13 cellular contexts compared by ENCODE assay signal in genomic region chr3:16485024-16485992, GRCh38. TPM values are rescaled to one million over a fixed set of nuclear protein-coding genes. Genes with fewer than 3 reads are reported as not detected.
A peak's percentile ranks its signal among the peaks of the same experiment; 100 is the strongest.
DNase-seq lines count a peak whose midpoint lies in the region; ATAC-seq, FAIRE-seq and TF ChIP-seq lines count a peak whose summit lies in the region.
"Had no signal": no experiment of that assay in that cellular context is flagged by ENCODE, and none has a peak within 500 bp of the region (broad histone marks: within the 10 kb centered on the region; RNA-seq: fewer than 3 reads in every experiment).

No MANE protein-coding gene starts in this region.

- POLR2A ChIA-PET in CD4-positive, alpha-beta memory T cell (lab: Charles Lee; ENCODE audit: partially characterized antibody), result interaction anchor here (1.4 kb wide), 1 partner anchor 199 kb away, joined by 4 read pairs; no protein-coding TSS in a partner anchor
- POLR2A ChIA-PET in endothelial cell of umbilical vein (lab: Charles Lee), result no interaction called here

- CTCF ChIA-PET in CD4-positive, alpha-beta memory T cell (lab: Charles Lee; ENCODE audit: partially characterized antibody), result interaction anchor here (1.1 to 1.2 kb wide), 2 partner anchors 27 kb away, joined by 3 to 4 read pairs; no protein-coding TSS in a partner anchor
- CTCF ChIA-PET in endothelial cell of umbilical vein (lab: Charles Lee), result interaction anchor here (0.9 to 3.6 kb wide), 5 partner anchors 9 to 195 kb away, joined by 3 to 14 read pairs (median 7); partner anchors contain the start of gene RFTN1

- peaks cover 6% of the 10 kb centered on the region for H3K36me3 ChIP-seq in CD4-positive, alpha-beta memory T cell (ENCODE audit: insufficient read depth, low read length)
- H3K36me3 ChIP-seq in endothelial cell of umbilical vein (ENCODE audit: control insufficient read depth in 2 of 2, extremely low read depth in 1 of 2, insufficient read depth in 2 of 2, low read length in 2 of 2) (peaks cover 0 to 3% of the 10 kb centered on the region in 2 experiments), osteoblast (ENCODE audit: insufficient read depth, low read length) (peaks cover 10% of the 10 kb centered on the region), GM23338 (ENCODE audit: insufficient read depth) (no peaks in the 10 kb centered on the region)

- FAIRE-seq in endothelial cell of umbilical vein (lab: Jason Lieb, UNC), result peak; percentile 66

- no peak overlapping the region for H3K27ac ChIP-seq in CD4-positive, alpha-beta memory T cell (ENCODE audit: low read depth, low read length)
- H3K27ac ChIP-seq in endothelial cell of umbilical vein (ENCODE audit: insufficient read depth, low read depth, low read length), result peak overlapping the region; percentile 87
- H3K27ac ChIP-seq in osteoblast (ENCODE audit: low read depth, low read length), result peak overlapping the region; percentile 93
- no peak overlapping the region for H3K27ac ChIP-seq in GM23338 (ENCODE audit: low read depth)
- H3K27ac ChIP-seq: KMS-11 had no signal

- H3K9me3 Mint-ChIP-seq in CD4-positive, alpha-beta memory T cell, result no peaks in the 10 kb centered on the region
- H3K9me3 Mint-ChIP-seq in GM23338, result no peaks in the 10 kb centered on the region
- H3K9me3 Mint-ChIP-seq: memory B cell had no signal

- H3K4me2 ChIP-seq in endothelial cell of umbilical vein (ENCODE audit: insufficient read depth, low read length) (peak overlapping the region; percentile 47), osteoblast (ENCODE audit: insufficient read depth, low read length) (peak overlapping the region; percentile 43), GM23338 (no peak overlapping the region)
- H3K4me2 ChIP-seq: KMS-11 had no signal

- dilution Hi-C loops in endothelial cell of umbilical vein (cut with MboI; ENCODE audit: extremely low pct_ligation_motif_present, low sequenced_read_pairs), result no loop called here

- no peak for TF ChIP-seq POLR2A in endothelial cell of umbilical vein (IDR thresholded peaks at IDR 0.05; ENCODE audit: low read depth, low read length)

- no peak overlapping the region for H2AFZ ChIP-seq in endothelial cell of umbilical vein (ENCODE audit: low read depth, low read length)
- H2AFZ ChIP-seq in osteoblast (ENCODE audit: low read length), result no peak overlapping the region
- H2AFZ ChIP-seq in GM23338, result no peak overlapping the region

- H3K4me3 ChIP-seq in CD4-positive, alpha-beta memory T cell (ENCODE audit: low read length in 2 of 2), result no peak overlapping the region
- no peak overlapping the region for H3K4me3 ChIP-seq in endothelial cell of umbilical vein (replicated peaks in 1 of 3; ENCODE audit: insufficient read depth in 1 of 3, low read depth in 1 of 3, low read length in 3 of 3)
- no peak overlapping the region for H3K4me3 ChIP-seq in osteoblast (ENCODE audit: insufficient read depth, low read length)
- no peak overlapping the region for H3K4me3 ChIP-seq in GM23338

- H3K4me1 ChIP-seq in CD4-positive, alpha-beta memory T cell (ENCODE audit: insufficient read depth, low read length), result peaks cover 42% of the 10 kb centered on the region
- H3K4me1 ChIP-seq in endothelial cell of umbilical vein (ENCODE audit: control insufficient read depth, extremely low read depth, insufficient read depth, low read length) (peaks cover 54% of the 10 kb centered on the region), osteoblast (ENCODE audit: insufficient read depth, low read length) (peaks cover 46% of the 10 kb centered on the region), GM23338 (ENCODE audit: insufficient read depth) (peaks cover 32% of the 10 kb centered on the region)

- no TSS peak for BruUV-seq in endothelial cell of umbilical vein (replicated peaks; lab: Mats Ljungman, UMichigan)

- no peak for ATAC-seq in GM23338
- ATAC-seq: Right ventricle myocardium inferior had no signal

- H3K9ac ChIP-seq in endothelial cell of umbilical vein (replicated peaks; ENCODE audit: extremely low read depth, insufficient read depth, low read length), result peak overlapping the region; percentile 58
- H3K9ac ChIP-seq: KMS-11 had no signal

- no peaks in the 10 kb centered on the region for H3K9me3 ChIP-seq in CD4-positive, alpha-beta memory T cell (ENCODE audit: control insufficient read depth in 1 of 2, low read length in 2 of 2)
- H3K9me3 ChIP-seq in endothelial cell of umbilical vein (replicated peaks; ENCODE audit: control insufficient read depth, insufficient read depth, low read length) (no peaks in the 10 kb centered on the region), osteoblast (ENCODE audit: low read depth, low read length) (no peaks in the 10 kb centered on the region)

- intact Hi-C loops in CD4-positive, alpha-beta memory T cell (cut with micrococcal nuclease), result no loop called here
- intact Hi-C loops in endothelial cell of umbilical vein (cut with micrococcal nuclease), result no loop called here

- no peaks in the 10 kb centered on the region for H3K27me3 Mint-ChIP-seq in CD4-positive, alpha-beta memory T cell
- H3K27me3 Mint-ChIP-seq in GM23338 (ENCODE audit: insufficient read depth, low read depth, poor library complexity), result peaks cover 10% of the 10 kb centered on the region

- peak overlapping the region; percentile 9 to 91 (median 38) for H3K27ac Mint-ChIP-seq in CD4-positive, alpha-beta memory T cell
- H3K27ac Mint-ChIP-seq in GM23338, result no peak overlapping the region

- H3F3A ChIP-seq in GM23338 (replicated peaks; ENCODE audit: low read depth), result no peaks in the 10 kb centered on the region

- H3K79me2 ChIP-seq in endothelial cell of umbilical vein (ENCODE audit: control insufficient read depth, insufficient read depth, low read length) (peaks cover 13% of the 10 kb centered on the region), osteoblast (ENCODE audit: insufficient read depth, low read length) (peaks cover 40% of the 10 kb centered on the region), GM23338 (replicated peaks; ENCODE audit: insufficient read depth) (no peaks in the 10 kb centered on the region)

- peaks cover 51 to 70% (median 60%) of the 10 kb centered on the region in 4 donors for H3K4me1 Mint-ChIP-seq in CD4-positive, alpha-beta memory T cell
- H3K4me1 Mint-ChIP-seq in GM23338, result peaks cover 40% of the 10 kb centered on the region

- H3K27me3 ChIP-seq in CD4-positive, alpha-beta memory T cell (ENCODE audit: insufficient read depth, low read length), result no peaks in the 10 kb centered on the region
- H3K27me3 ChIP-seq in endothelial cell of umbilical vein (ENCODE audit: control insufficient read depth in 2 of 2, insufficient read depth in 2 of 2, low read length in 2 of 2) (no peaks in the 10 kb centered on the region), osteoblast (ENCODE audit: insufficient read depth, low read length) (no peaks in the 10 kb centered on the region), GM23338 (ENCODE audit: insufficient read depth) (no peaks in the 10 kb centered on the region)

- TF ChIP-seq CTCF in endothelial cell of umbilical vein (IDR thresholded peaks at IDR 0.05; ENCODE audit: extremely low read depth in 1 of 2, insufficient read depth in 1 of 2, low read depth in 1 of 2, low read length in 2 of 2) (no peak), osteoblast (IDR thresholded peaks at IDR 0.05; ENCODE audit: extremely low read depth, low read depth, low read length) (no peak), GM23338 (conservative IDR thresholded peaks at IDR 0.05; ENCODE audit: low read depth in 2 of 2) (no peak)

- peaks cover 31 to 50% of the 10 kb centered on the region in 2 donors for H3K36me3 Mint-ChIP-seq in CD4-positive, alpha-beta memory T cell
- H3K36me3 Mint-ChIP-seq in GM23338 (ENCODE audit: low read depth), result no peaks in the 10 kb centered on the region

- no peak overlapping the region for H3K4me3 Mint-ChIP-seq in CD4-positive, alpha-beta memory T cell
- no peak overlapping the region for H3K4me3 Mint-ChIP-seq in GM23338
- H3K4me3 Mint-ChIP-seq: memory B cell had no signal

- no peak for DNase-seq in CD4-positive, alpha-beta memory T cell
- peak; percentile 15 for DNase-seq in M059J (ENCODE audit: low read depth)
- peak; percentile 54 for DNase-seq in endothelial cell of umbilical vein (ENCODE audit: low read depth, low spot score)
- DNase-seq in osteoblast (ENCODE audit: insufficient read length, low spot score, missing footprints), result no peak
- no peak for DNase-seq in pons (ENCODE audit: low spot score)
- DNase-seq in GM23338 (ENCODE audit: low spot score), result no peak
- no peak for DNase-seq in activated naive CD4-positive, alpha-beta T cell treated with Interleukin-2 at 50 U/mL for 16 hours
- DNase-seq: NCI-H1694; NCI-H748 treated with DMSO at 0.1 percent for 48 hours; stimulated activated CD4-positive, alpha-beta T cell treated with anti-CD3 and anti-CD28 coated beads, Interleukin-4, amount 100 ng/mL, for 1 hour had no signal

- peaks cover 17% of the 10 kb centered on the region; the same call in 1 of the 2 replicates for H3K9me2 ChIP-seq in GM23338 (ENCODE audit: insufficient read depth)

- no peaks in the 10 kb centered on the region for H4K20me1 ChIP-seq in endothelial cell of umbilical vein (replicated peaks; ENCODE audit: control insufficient read depth, extremely low read depth, insufficient read depth, low read length)
- H4K20me1 ChIP-seq in osteoblast (ENCODE audit: insufficient read depth, low read length), result peaks cover 4% of the 10 kb centered on the region
- no peaks in the 10 kb centered on the region for H4K20me1 ChIP-seq in GM23338 (replicated peaks; ENCODE audit: insufficient read depth)

- no peaks in the 10 kb centered on the region for H3K9me1 ChIP-seq in endothelial cell of umbilical vein (replicated peaks; ENCODE audit: control insufficient read depth, extremely low read depth, insufficient read depth, low read length)

TF ChIP-seq in endothelial cell of umbilical vein, 7 proteins besides CTCF, POLR2A, EP300 and RAD21 (continues in another document):
- peak; percentile 51 for TF ChIP-seq FOS (IDR thresholded peaks at IDR 0.05; ENCODE audit: borderline replicate concordance, insufficient read depth, low read length)

RNA-seq across cellular contexts. Expression of gene RFTN1, which starts 28.2 kb away (rescaled TPM):
- 10 to 100 TPM; 47.1 to 59.7 TPM for total RNA-seq in CD4-positive, alpha-beta memory T cell
- 10 to 100 TPM; 38.3 to 57.0 TPM for polyA plus RNA-seq in CD4-positive, alpha-beta memory T cell
- total RNA-seq in M059J (2014; rRNA removed; shearing (Covaris generic)), result 26.4 and 39.3 TPM in 2 replicates
- total RNA-seq in endothelial cell of umbilical vein, result 43.3 and 45.1 TPM in 2 replicates
- 40.2 and 40.3 TPM in 2 replicates for polyA plus RNA-seq in endothelial cell of umbilical vein
- polyA plus RNA-seq in endothelial cell of umbilical vein (2011; cell fraction: cytosol; rRNA removed), result 43.9 and 50.2 TPM in 2 replicates
- polyA plus RNA-seq in endothelial cell of umbilical vein (2011; cell fraction: nucleus; rRNA removed), result 34.8 and 38.6 TPM in 2 replicates
- 32.9 and 37.2 TPM in 2 replicates for polyA plus RNA-seq in endothelial cell of umbilical vein (2012)
- polyA minus RNA-seq in endothelial cell of umbilical vein, result 41.8 and 43.3 TPM in 2 replicates
- not detected for polyA minus RNA-seq in endothelial cell of umbilical vein (2011; cell fraction: cytosol; rRNA and poly(A)+ RNA removed)
- 48.8 and 59.0 TPM in 2 replicates for polyA minus RNA-seq in endothelial cell of umbilical vein (2011; cell fraction: nucleus; rRNA and poly(A)+ RNA removed)
- 94.6 and 99.2 TPM in 2 replicates for total RNA-seq in osteoblast
- 6.8 and 7.2 TPM in 2 replicates for total RNA-seq in GM23338 (2014; rRNA removed; shearing (Covaris generic))
- 3.3 and 4.6 TPM in 2 replicates for polyA plus RNA-seq in GM23338 (2016; fragmentation: Nextera tagmentation; extraction: Ambion mirVana)

Comparison
In these comparisons a context has a peak if more than half of its experiments do, and no peak if none do; other contexts are left out.
1. DNase-seq: peak in M059J (single experiment) and endothelial cell of umbilical vein (single experiment); none in CD4-positive, alpha-beta memory T cell (0 of 5), osteoblast (single experiment), pons (single experiment), GM23338 (single experiment) and activated naive CD4-positive, alpha-beta T cell treated with Interleukin-2 at 50 U/mL for 16 hours (single experiment).
2. H3K27ac ChIP-seq: peak in endothelial cell of umbilical vein (single experiment) and osteoblast (single experiment); none in CD4-positive, alpha-beta memory T cell (single experiment) and GM23338 (single experiment).